ENCODE assay signal across 28 cellular contexts in genomic region chr19:28574212-28574611, GRCh38.
"Had no signal": no experiment of that assay in that cellular context is flagged by ENCODE, and none has a peak within 500 bp of the region (broad histone marks: within the 10 kb centered on the region; RNA-seq: fewer than 3 reads in every experiment).

No MANE protein-coding gene starts in this region.

- ATAC-seq: activated T-cell treated with anti-CD3 and anti-CD28 coated beads, Interleukin-2, amount 50 U/mL, for 72 hours; gastroesophageal sphincter; WTC11 had no signal

- H3K4me3 Mint-ChIP-seq: activated CD4-positive, alpha-beta memory T cell treated with anti-CD3 and anti-CD28 coated beads, Interleukin-2, amount 10 ng/mL, durations not matched to agents 7 days and 5 days; activated CD4-positive, alpha-beta T cell treated with anti-CD3 and anti-CD28 coated beads, Interleukin-2, amount 10 ng/mL, durations not matched to agents 7 days and 5 days; activated naive CD8-positive, alpha-beta T cell; activated T-cell treated with anti-CD3 and anti-CD28 coated beads, Interleukin-2, amount 50 U/mL, for 24 hours; activated T-cell treated with anti-CD3 and anti-CD28 coated beads, Interleukin-2, amount 50 U/mL, for 72 hours; WTC11 had no signal

- H3K4me3 ChIP-seq: esophagus squamous epithelium, gastroesophageal sphincter had no signal

- DNase-seq: activated CD4-positive, alpha-beta memory T cell treated with anti-CD3 and anti-CD28 coated beads, Interleukin-2, amount 10 ng/mL, durations not matched to agents 7 days and 5 days; activated CD4-positive, alpha-beta T cell treated with anti-CD3 and anti-CD28 coated beads for 1 hour; activated CD4-positive, alpha-beta T cell treated with anti-CD3 and anti-CD28 coated beads for 4 hours; activated CD4-positive, alpha-beta T cell treated with anti-CD3 and anti-CD28 coated beads, Interleukin-2, amount 10 ng/mL, durations not matched to agents 7 days and 5 days; activated CD4-positive, alpha-beta T cell treated with anti-CD3 and anti-CD28 coated beads, Interleukin-2, amount 50 U/mL, for 4 hours; activated CD8-positive, alpha-beta memory T cell treated with anti-CD3 and anti-CD28 coated beads, Interleukin-2, amount 50 U/mL, for 48 hours; activated gamma-delta T cell treated with Interleukin-2 at 50 U/mL for 16 hours; activated naive CD4-positive, alpha-beta T cell treated with anti-CD3 and anti-CD28 coated beads, Interleukin-2, amount 50 U/mL, for 16 hours; activated naive CD4-positive, alpha-beta T cell treated with Interleukin-2 at 50 U/mL for 16 hours; activated T-cell treated with anti-CD3 and anti-CD28 coated beads for 4 hours; activated T-cell treated with anti-CD3 and anti-CD28 coated beads, Interleukin-2, amount 50 U/mL, for 24 hours; activated T-cell treated with anti-CD3 and anti-CD28 coated beads, Interleukin-2, amount 50 U/mL, for 72 hours; amniotic stem cell; anterior cingulate cortex; brain microvascular endothelial cell; effector CD8-positive, alpha-beta T cell; erythroblast; esophagus squamous epithelium; foreskin melanocyte; T-helper 2 cell had no signal

- H3K27me3 ChIP-seq: brain microvascular endothelial cell, esophagus squamous epithelium, gastroesophageal sphincter had no signal

- H3K9me3 ChIP-seq: gastroesophageal sphincter had no signal

- FAIRE-seq: astrocyte, bronchial epithelial cell, colon, TTC549 had no signal

- H3K36me3 Mint-ChIP-seq: activated naive CD8-positive, alpha-beta T cell had no signal

- H3K36me3 ChIP-seq: brain microvascular endothelial cell, esophagus squamous epithelium, gastroesophageal sphincter had no signal

- H3K27me3 Mint-ChIP-seq: activated CD4-positive, alpha-beta memory T cell treated with anti-CD3 and anti-CD28 coated beads, Interleukin-2, amount 10 ng/mL, durations not matched to agents 7 days and 5 days; activated CD4-positive, alpha-beta T cell treated with anti-CD3 and anti-CD28 coated beads, Interleukin-2, amount 10 ng/mL, durations not matched to agents 7 days and 5 days; activated naive CD8-positive, alpha-beta T cell; activated T-cell treated with anti-CD3 and anti-CD28 coated beads, Interleukin-2, amount 50 U/mL, for 24 hours had no signal

- H3K4me1 ChIP-seq: esophagus squamous epithelium, gastroesophageal sphincter had no signal

- H3K27ac Mint-ChIP-seq: activated CD4-positive, alpha-beta memory T cell treated with anti-CD3 and anti-CD28 coated beads, Interleukin-2, amount 10 ng/mL, durations not matched to agents 7 days and 5 days; activated CD4-positive, alpha-beta T cell treated with anti-CD3 and anti-CD28 coated beads, Interleukin-2, amount 10 ng/mL, durations not matched to agents 7 days and 5 days; activated naive CD8-positive, alpha-beta T cell; activated T-cell treated with anti-CD3 and anti-CD28 coated beads, Interleukin-2, amount 50 U/mL, for 24 hours; activated T-cell treated with anti-CD3 and anti-CD28 coated beads, Interleukin-2, amount 50 U/mL, for 72 hours had no signal

- H3K27ac ChIP-seq: brain microvascular endothelial cell, esophagus squamous epithelium, gastroesophageal sphincter, VCaP had no signal

- H3K4me1 Mint-ChIP-seq: activated CD4-positive, alpha-beta memory T cell treated with anti-CD3 and anti-CD28 coated beads, Interleukin-2, amount 10 ng/mL, durations not matched to agents 7 days and 5 days; activated CD4-positive, alpha-beta T cell treated with anti-CD3 and anti-CD28 coated beads, Interleukin-2, amount 10 ng/mL, durations not matched to agents 7 days and 5 days had no signal
